15 cellular contexts compared by ENCODE assay signal in genomic region chr17:21263351-21263750, GRCh38. TPM values are rescaled to one million over a fixed set of nuclear protein-coding genes. Genes with fewer than 3 reads are reported as not detected.
DNase-seq lines count a peak whose midpoint lies in the region; ATAC-seq and TF ChIP-seq lines count a peak whose summit lies in the region.
"Had no signal": no experiment of that assay in that cellular context is flagged by ENCODE, and none has a peak within 500 bp of the region (broad histone marks: within the 10 kb centered on the region; RNA-seq: fewer than 3 reads in every experiment).

No MANE protein-coding gene starts in this region.

- TF ChIP-seq POLR2A in adrenal gland (IDR thresholded peaks at IDR 0.05) = no peak

- WGBS in adrenal gland, 4 donors = 33 to 47% (median 42%) methylated on average over 4 to 6 of the region's 6 CpGs

- no peaks in the 10 kb centered on the region for H3K27me3 ChIP-seq in adrenal gland
- no peaks in the 10 kb centered on the region for H3K27me3 ChIP-seq in foreskin keratinocyte
- H3K27me3 ChIP-seq in ascending aorta = no peaks in the 10 kb centered on the region
- H3K27me3 ChIP-seq: colonic mucosa, esophagus muscularis mucosa, neural progenitor cell had no signal

- peak; percentile 95 for ATAC-seq in foreskin keratinocyte
- ATAC-seq: WTC11 had no signal

- no peak overlapping the region for H3K4me3 ChIP-seq in adrenal gland
- H3K4me3 ChIP-seq in ascending aorta = no peak overlapping the region
- H3K4me3 ChIP-seq: colonic mucosa, esophagus muscularis mucosa, neural progenitor cell, skin epidermis had no signal

- no peak for TF ChIP-seq CTCF in adrenal gland (IDR thresholded peaks at IDR 0.05)
- TF ChIP-seq CTCF in foreskin keratinocyte (conservative IDR thresholded peaks at IDR 0.05) = no peak
- TF ChIP-seq CTCF in ascending aorta (IDR thresholded peaks at IDR 0.05) = no peak

- DNase-seq in AG08395 (ENCODE audit: low spot score) = peak; percentile 57
- DNase-seq in HCEC 1CT = peak; percentile 82
- peak in 5 of 7 donors; percentile 46 to 81 (median 71) for DNase-seq in adrenal gland
- DNase-seq in foreskin keratinocyte = peak; percentile 93 to 98
- no peak for DNase-seq in NCI-H526 (lab: John Stamatoyannopoulos, UW)
- no peak for DNase-seq in UCSD-AML1 (lab: John Stamatoyannopoulos, UW; ENCODE audit: unreplicated experiment)
- DNase-seq in NCI-H1694 treated with DMSO at 0.1 percent for 48 hours (lab: John Stamatoyannopoulos, UW) = no peak
- DNase-seq in ascending aorta (ENCODE audit: low spot score in 2 of 2) = no peak
- DNase-seq: colonic mucosa, DMS153, NCI-H1417 had no signal

- no peaks in the 10 kb centered on the region for H3K36me3 ChIP-seq in adrenal gland (replicated peaks in 1 of 2)
- no peaks in the 10 kb centered on the region for H3K36me3 ChIP-seq in ascending aorta
- H3K36me3 ChIP-seq: colonic mucosa, esophagus muscularis mucosa, neural progenitor cell had no signal

- H3K4me1 ChIP-seq in adrenal gland (replicated peaks in 1 of 2) (no peaks in the 10 kb centered on the region), foreskin keratinocyte (peaks cover 10% of the 10 kb centered on the region), ascending aorta (peaks cover 0 to 7% of the 10 kb centered on the region in 2 donors)
- H3K4me1 ChIP-seq: colonic mucosa, neural progenitor cell had no signal

- H3K9me3 ChIP-seq in adrenal gland (replicated peaks in 1 of 3) (no peaks in the 10 kb centered on the region), ascending aorta (no peaks in the 10 kb centered on the region)
- H3K9me3 ChIP-seq: colonic mucosa, esophagus muscularis mucosa had no signal

- H3K27ac ChIP-seq in adrenal gland = no peak overlapping the region
- no peak overlapping the region for H3K27ac ChIP-seq in foreskin keratinocyte
- no peak overlapping the region for H3K27ac ChIP-seq in ascending aorta
- H3K27ac ChIP-seq: colonic mucosa, esophagus muscularis mucosa, neural progenitor cell, skin epidermis had no signal

- intact Hi-C loops in adrenal gland (cut with DNase I) = no loop called here
- intact Hi-C loops in ascending aorta (cut with DNase I) = no loop called here

RNA-seq across cellular contexts. Expression of gene NATD1, which starts 10.1 kb away (rescaled TPM):
- total RNA-seq in adrenal gland = 10 to 100 TPM in 6 of 8 donors, 1 to 10 TPM in 2; 4.3 to 18.7 (median 13.0) TPM
- polyA plus RNA-seq in adrenal gland = 1 to 10 TPM; 1.8 to 3.1 (median 3.0) TPM
- total RNA-seq in foreskin keratinocyte = 1.2 and 2.6 TPM in 2 replicates
- polyA plus RNA-seq in foreskin keratinocyte = 0.97 and 1.8 TPM in 2 replicates
- total RNA-seq in ascending aorta = 13.4 TPM

RNA-seq across cellular contexts. Expression of gene MAP2K3, which starts 21.2 kb away (rescaled TPM):
- total RNA-seq in adrenal gland = 10 to 100 TPM; 11.5 to 64.8 (median 32.2) TPM
- polyA plus RNA-seq in adrenal gland = 10 to 100 TPM; 19.2 to 64.4 (median 37.4) TPM
- total RNA-seq in foreskin keratinocyte = 50.6 and 54.5 TPM in 2 replicates
- 61.3 and 61.6 TPM in 2 replicates for polyA plus RNA-seq in foreskin keratinocyte
- 294 TPM for total RNA-seq in ascending aorta

RNA-seq across cellular contexts. Expression of gene TMEM11, which starts 49.4 kb away (rescaled TPM):
- total RNA-seq in adrenal gland (10 to 100 TPM; 12.4 to 75.8 (median 21.8) TPM), foreskin keratinocyte (24.2 and 29.6 TPM in 2 replicates), ascending aorta (25.7 TPM)
- polyA plus RNA-seq in adrenal gland (10 to 100 TPM; 25.9 to 31.6 (median 28.7) TPM), foreskin keratinocyte (48.6 and 53.1 TPM in 2 replicates)

Comparison
In these comparisons a context has a peak if more than half of its experiments do, and no peak if none do; other contexts are left out.
1. DNase-seq: peak in AG08395 (single experiment), HCEC 1CT (single experiment), adrenal gland (5 of 7) and foreskin keratinocyte (2 of 2); none in NCI-H526 (0 of 2), UCSD-AML1 (single experiment), NCI-H1694 treated with DMSO at 0.1 percent for 48 hours (single experiment) and ascending aorta (0 of 2).